Comparison of ENCODE assay signal across 2 cellular contexts in the genomic region with DNA sequence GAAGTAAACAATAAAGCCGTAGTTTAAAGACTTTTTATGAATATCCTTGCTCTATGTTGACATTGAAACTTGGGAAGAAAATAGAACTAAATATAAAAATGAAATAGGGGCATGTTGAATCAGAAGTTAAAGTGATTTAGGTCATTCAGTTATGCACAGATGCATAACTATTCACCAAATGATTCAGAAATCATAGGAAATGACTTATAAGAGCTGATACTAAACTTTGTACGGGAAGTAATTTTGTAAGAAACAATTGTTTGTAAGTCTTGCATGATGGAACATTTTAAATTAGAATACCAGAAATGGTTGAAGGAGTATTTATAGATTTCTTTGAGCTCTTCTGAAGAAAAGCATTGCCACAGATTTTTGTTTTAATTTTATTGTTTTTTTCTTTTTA.
TF ChIP-seq lines count a peak whose summit lies in the region.

No MANE protein-coding gene starts in this region.

TF ChIP-seq in SK-N-SH, 30 proteins besides CTCF, POLR2A, EP300 and RAD21 (continued from another document):
- TF ChIP-seq, protein P1, sequence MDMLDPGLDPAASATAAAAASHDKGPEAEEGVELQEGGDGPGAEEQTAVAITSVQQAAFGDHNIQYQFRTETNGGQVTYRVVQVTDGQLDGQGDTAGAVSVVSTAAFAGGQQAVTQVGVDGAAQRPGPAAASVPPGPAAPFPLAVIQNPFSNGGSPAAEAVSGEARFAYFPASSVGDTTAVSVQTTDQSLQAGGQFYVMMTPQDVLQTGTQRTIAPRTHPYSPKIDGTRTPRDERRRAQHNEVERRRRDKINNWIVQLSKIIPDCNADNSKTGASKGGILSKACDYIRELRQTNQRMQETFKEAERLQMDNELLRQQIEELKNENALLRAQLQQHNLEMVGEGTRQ (IDR thresholded peaks at IDR 0.05; ENCODE audit: borderline replicate concordance, low read depth, low read length): no peak
- no peak for TF ChIP-seq SIN3A (IDR thresholded peaks at IDR 0.05; ENCODE audit: borderline replicate concordance, low read depth, low read length)
- TF ChIP-seq, protein P2, sequence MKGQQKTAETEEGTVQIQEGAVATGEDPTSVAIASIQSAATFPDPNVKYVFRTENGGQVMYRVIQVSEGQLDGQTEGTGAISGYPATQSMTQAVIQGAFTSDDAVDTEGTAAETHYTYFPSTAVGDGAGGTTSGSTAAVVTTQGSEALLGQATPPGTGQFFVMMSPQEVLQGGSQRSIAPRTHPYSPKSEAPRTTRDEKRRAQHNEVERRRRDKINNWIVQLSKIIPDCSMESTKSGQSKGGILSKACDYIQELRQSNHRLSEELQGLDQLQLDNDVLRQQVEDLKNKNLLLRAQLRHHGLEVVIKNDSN (IDR thresholded peaks at IDR 0.05; ENCODE audit: borderline replicate concordance, low read depth): no peak
- no peak for TF ChIP-seq SMC3 (IDR thresholded peaks at IDR 0.05; ENCODE audit: low read depth, low read length)

TF ChIP-seq in SK-N-SH treated with all-trans-retinoic acid at 6 μM for 48 hours, 23 proteins besides CTCF, POLR2A, EP300 and RAD21 (continued from another document):
- TF ChIP-seq, protein P3, sequence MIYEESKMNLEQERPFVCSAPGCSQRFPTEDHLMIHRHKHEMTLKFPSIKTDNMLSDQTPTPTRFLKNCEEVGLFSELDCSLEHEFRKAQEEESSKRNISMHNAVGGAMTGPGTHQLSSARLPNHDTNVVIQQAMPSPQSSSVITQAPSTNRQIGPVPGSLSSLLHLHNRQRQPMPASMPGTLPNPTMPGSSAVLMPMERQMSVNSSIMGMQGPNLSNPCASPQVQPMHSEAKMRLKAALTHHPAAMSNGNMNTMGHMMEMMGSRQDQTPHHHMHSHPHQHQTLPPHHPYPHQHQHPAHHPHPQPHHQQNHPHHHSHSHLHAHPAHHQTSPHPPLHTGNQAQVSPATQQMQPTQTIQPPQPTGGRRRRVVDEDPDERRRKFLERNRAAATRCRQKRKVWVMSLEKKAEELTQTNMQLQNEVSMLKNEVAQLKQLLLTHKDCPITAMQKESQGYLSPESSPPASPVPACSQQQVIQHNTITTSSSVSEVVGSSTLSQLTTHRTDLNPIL (CRISPR knock-in tag; IDR thresholded peaks at IDR 0.05; ENCODE audit: low read depth): no peak
- TF ChIP-seq, protein P4, sequence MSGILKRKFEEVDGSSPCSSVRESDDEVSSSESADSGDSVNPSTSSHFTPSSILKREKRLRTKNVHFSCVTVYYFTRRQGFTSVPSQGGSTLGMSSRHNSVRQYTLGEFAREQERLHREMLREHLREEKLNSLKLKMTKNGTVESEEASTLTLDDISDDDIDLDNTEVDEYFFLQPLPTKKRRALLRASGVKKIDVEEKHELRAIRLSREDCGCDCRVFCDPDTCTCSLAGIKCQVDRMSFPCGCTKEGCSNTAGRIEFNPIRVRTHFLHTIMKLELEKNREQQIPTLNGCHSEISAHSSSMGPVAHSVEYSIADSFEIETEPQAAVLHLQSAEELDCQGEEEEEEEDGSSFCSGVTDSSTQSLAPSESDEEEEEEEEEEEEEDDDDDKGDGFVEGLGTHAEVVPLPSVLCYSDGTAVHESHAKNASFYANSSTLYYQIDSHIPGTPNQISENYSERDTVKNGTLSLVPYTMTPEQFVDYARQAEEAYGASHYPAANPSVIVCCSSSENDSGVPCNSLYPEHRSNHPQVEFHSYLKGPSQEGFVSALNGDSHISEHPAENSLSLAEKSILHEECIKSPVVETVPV (CRISPR knock-in tag; IDR thresholded peaks at IDR 0.05): no peak
